9 cellular contexts compared by ENCODE assay signal in the genomic region with DNA sequence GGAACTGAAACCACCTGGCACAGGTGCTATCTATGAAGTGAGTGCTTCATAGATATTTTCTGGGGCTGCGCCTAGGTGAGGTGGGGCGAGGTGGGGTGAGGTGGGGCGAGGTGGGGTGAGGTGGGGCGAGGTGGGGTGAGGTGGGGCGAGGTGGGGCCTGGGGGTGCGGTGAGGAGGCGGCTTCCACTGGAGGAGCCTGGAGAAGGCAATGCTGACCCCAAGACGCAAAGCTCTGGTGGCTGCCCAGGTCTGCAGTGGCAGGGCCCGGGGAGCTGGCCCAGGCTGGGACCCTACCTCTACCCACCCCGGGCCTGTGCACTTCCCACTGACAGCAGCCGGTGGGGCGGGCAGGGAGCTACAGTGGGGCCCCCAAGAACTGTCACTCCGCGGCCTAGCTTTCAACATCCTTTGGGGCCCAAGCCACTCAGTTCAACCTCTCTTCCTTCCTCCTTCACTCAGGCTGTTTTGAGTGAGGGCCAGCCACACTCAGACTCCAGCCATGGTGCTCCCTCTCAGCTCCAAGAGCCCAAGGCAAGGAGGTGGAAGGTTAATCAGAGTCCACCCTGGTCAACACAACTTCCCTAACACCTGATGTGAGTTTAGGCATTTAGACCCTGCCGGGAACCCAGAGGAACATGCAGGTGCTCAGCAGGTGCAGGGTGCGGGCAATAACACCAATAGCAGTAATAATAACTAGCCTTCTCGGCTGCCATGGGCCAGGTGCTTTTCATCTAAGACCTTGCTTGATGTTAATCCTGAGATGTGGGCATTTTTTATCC.
DNase-seq lines count a peak whose midpoint lies in the region; ATAC-seq, FAIRE-seq and TF ChIP-seq lines count a peak whose summit lies in the region.
"Had no signal": no experiment of that assay in that cellular context is flagged by ENCODE, and none has a peak within 500 bp of the region (broad histone marks: within the 10 kb centered on the region; RNA-seq: fewer than 3 reads in every experiment).

No MANE protein-coding gene starts in this region.

- H3K4me1 ChIP-seq in keratinocyte (ENCODE audit: control insufficient read depth, extremely low read depth, insufficient read depth, low read length) (peaks cover 39% of the 10 kb centered on the region), thymus (ENCODE audit: control insufficient read depth, insufficient read depth, low read length) (peaks cover 78% of the 10 kb centered on the region)

- WGBS in thymus = 27% methylated on average over 17 of the region's 17 CpGs
- WGBS in lower leg skin, 2 donors = 69 to 77% methylated on average over 13 to 16 of the region's 17 CpGs

- peak overlapping the region; percentile 100 for H3K27ac ChIP-seq in keratinocyte (ENCODE audit: control insufficient read depth, insufficient read depth, low read length)
- H3K27ac ChIP-seq in thymus (ENCODE audit: low read depth) = peak overlapping the region; percentile 100

- no peaks in the 10 kb centered on the region for H3K79me2 ChIP-seq in keratinocyte (ENCODE audit: control insufficient read depth, insufficient read depth, low read length)

- DNase-seq in activated gamma-delta T cell treated with Interleukin-2 at 50 U/mL for 16 hours = peak; percentile 47
- DNase-seq in activated gamma-delta T cell (lab: John Stamatoyannopoulos, UW) = no peak
- DNase-seq in activated CD4-positive, alpha-beta T cell treated with anti-CD3 and anti-CD28 coated beads, Interleukin-2, amount 50 U/mL, for 48 hours = peak; percentile 25 to 44
- no peak for DNase-seq in keratinocyte (ENCODE audit: low read depth, low spot score)
- no peak for DNase-seq in lower leg skin (ENCODE audit: low spot score in 2 of 2)
- DNase-seq: NCI-H524 had no signal

- intact Hi-C loops in lower leg skin (cut with DNase I; ENCODE audit: low total_unique reads) = no loop called here

- no peak overlapping the region for H3K9ac ChIP-seq in keratinocyte (ENCODE audit: control insufficient read depth, extremely low read depth, insufficient read depth, low read length)

- no peak overlapping the region for H3K4me3 ChIP-seq in keratinocyte (ENCODE audit: control insufficient read depth in 2 of 3, extremely low read depth in 1 of 3, insufficient read depth in 2 of 3, low read depth in 1 of 3, low read length in 3 of 3)
- peak overlapping the region; percentile 45 for H3K4me3 ChIP-seq in thymus (ENCODE audit: low read length)
- no peak overlapping the region for H3K4me3 ChIP-seq in lower leg skin (ENCODE audit: low read depth, poor library complexity, severe bottlenecking)

- no peaks in the 10 kb centered on the region for H3K27me3 ChIP-seq in keratinocyte (ENCODE audit: control insufficient read depth, extremely low read depth, insufficient read depth, low read length)
- H3K27me3 ChIP-seq in thymus (ENCODE audit: control insufficient read depth, insufficient read depth) = no peaks in the 10 kb centered on the region

- no peak for FAIRE-seq in keratinocyte (lab: Jason Lieb, UNC)

- no peaks in the 10 kb centered on the region for H4K20me1 ChIP-seq in keratinocyte (ENCODE audit: control insufficient read depth, extremely low read depth, insufficient read depth, low read length)

- TF ChIP-seq CTCF in keratinocyte (optimal IDR thresholded peaks at IDR 0.05 in 1 of 3, IDR thresholded peaks at IDR 0.05 in 1 of 3, conservative IDR thresholded peaks at IDR 0.05 in 1 of 3; ENCODE audit: extremely low read depth in 1 of 3, insufficient read depth in 2 of 3, low read length in 3 of 3) (no peak), lower leg skin (IDR thresholded peaks at IDR 0.05) (no peak)

- H3K36me3 ChIP-seq in keratinocyte (ENCODE audit: control insufficient read depth in 2 of 2, extremely low read depth in 1 of 2, insufficient read depth in 2 of 2, low read length in 2 of 2) (no peaks in the 10 kb centered on the region), thymus (ENCODE audit: control insufficient read depth, insufficient read depth) (no peaks in the 10 kb centered on the region)

- dilution Hi-C loops in keratinocyte (cut with MboI; ENCODE audit: extremely low pct_ligation_motif_present, low sequenced_read_pairs) = no loop called here

- no peak overlapping the region for H2AFZ ChIP-seq in keratinocyte (ENCODE audit: control insufficient read depth, low read length)

- H3K4me2 ChIP-seq in keratinocyte (ENCODE audit: control insufficient read depth, extremely low read depth, insufficient read depth, low read depth, low read length) = no peak overlapping the region

- H3K9me3 ChIP-seq in keratinocyte (ENCODE audit: control insufficient read depth, low read depth, low read length) (no peaks in the 10 kb centered on the region), thymus (ENCODE audit: control insufficient read depth) (no peaks in the 10 kb centered on the region)

- TF ChIP-seq POLR2A in lower leg skin (IDR thresholded peaks at IDR 0.05) = no peak

- ATAC-seq in HG03457 (IDR thresholded peaks at IDR 0.05; ENCODE audit: unreplicated experiment) (no peak), HG02588 (IDR thresholded peaks at IDR 0.05; ENCODE audit: unreplicated experiment) (no peak)

- no peaks in the 10 kb centered on the region for H3K9me1 ChIP-seq in keratinocyte (ENCODE audit: control insufficient read depth, extremely low read depth, insufficient read depth, low read length)

Comparison
In these comparisons a context has a peak if more than half of its experiments do, and no peak if none do; other contexts are left out.
1. DNase-seq: peak in activated gamma-delta T cell treated with Interleukin-2 at 50 U/mL for 16 hours (single experiment) and activated CD4-positive, alpha-beta T cell treated with anti-CD3 and anti-CD28 coated beads, Interleukin-2, amount 50 U/mL, for 48 hours (2 of 2); none in activated gamma-delta T cell (single experiment), keratinocyte (single experiment) and lower leg skin (0 of 2).